ENCODE assay signal across 8 cellular contexts in genomic region chr14:22556990-22557623, GRCh38. TPM values are rescaled to one million over a fixed set of nuclear protein-coding genes. Genes with fewer than 3 reads are reported as not detected.
DNase-seq lines count a peak whose midpoint lies in the region; ATAC-seq and TF ChIP-seq lines count a peak whose summit lies in the region.

No MANE protein-coding gene starts in this region.

- no peaks in the 10 kb centered on the region for H3K27me3 ChIP-seq in lower lobe of right lung (ENCODE audit: low read depth)

- no peaks in the 10 kb centered on the region for H3K36me3 ChIP-seq in lower lobe of right lung

- peak; percentile 98 for TF ChIP-seq CTCF in lower lobe of right lung (IDR thresholded peaks at IDR 0.05)

- ATAC-seq in HG03175 (IDR thresholded peaks at IDR 0.05; ENCODE audit: unreplicated experiment) (peak; percentile 26), lower lobe of right lung (peak; percentile 80 to 82)

- in situ Hi-C loops in ACHN (cut with HindIII; ENCODE audit: low pct_ligation_motif_present, low pct_unique_long_range_greater_than_20kb, low sequenced_read_pairs): no loop called here

- H3K4me1 ChIP-seq in lower lobe of right lung: peaks cover 65% of the 10 kb centered on the region

- H3K9me3 ChIP-seq in lower lobe of right lung: no peaks in the 10 kb centered on the region

- DNase-seq in ACHN (peak; percentile 69), NCI-H526 treated with DMSO at 0.1 percent for 48 hours (lab: John Stamatoyannopoulos, UW) (peak; percentile 40), dermis microvascular lymphatic vessel endothelial cell (ENCODE audit: low read depth in 2 of 2) (peak; percentile 57 to 79), lower lobe of right lung (peak; percentile 90)
- DNase-seq in activated CD4-positive, alpha-beta T cell treated with anti-CD3 and anti-CD28 coated beads, Interleukin-2, amount 50 U/mL, for 48 hours: peak; percentile 95 to 96
- DNase-seq in stimulated activated CD4-positive, alpha-beta T cell treated with anti-CD3 and anti-CD28 coated beads, Interleukin-4, amount 100 ng/mL, for 48 hours (ENCODE audit: low read depth in 2 of 2): peak; percentile 91 to 97

- intact Hi-C loops in lower lobe of right lung (cut with DNase I): no loop called here

- peak overlapping the region; percentile 43 for H3K4me3 ChIP-seq in lower lobe of right lung

- peak overlapping the region; percentile 82 for H3K27ac ChIP-seq in lower lobe of right lung

- TF ChIP-seq POLR2A in GM18526 (IDR thresholded peaks at IDR 0.05; ENCODE audit: extremely low read depth, insufficient read length): peak; percentile 35

RNA-seq across cellular contexts. Expression of gene DAD1, which starts 31.9 kb away (rescaled TPM):
- 301 and 362 TPM in 2 replicates for total RNA-seq in dermis microvascular lymphatic vessel endothelial cell
- 162 TPM for total RNA-seq in lower lobe of right lung

RNA-seq across cellular contexts. Expression of gene ABHD4, which starts 41.0 kb away (rescaled TPM):
- total RNA-seq in dermis microvascular lymphatic vessel endothelial cell (5.4 and 9.6 TPM in 2 replicates), lower lobe of right lung (28.5 TPM)

Comparison
In these comparisons a context has a peak if more than half of its experiments do, and no peak if none do; other contexts are left out.
1. Peak in every context shown above with its lines: DNase-seq, ATAC-seq, H3K4me3 ChIP-seq and H3K27ac ChIP-seq.
2. DNase-seq: peak in every context shown above with its lines; median percentile 96 in activated CD4-positive, alpha-beta T cell treated with anti-CD3 and anti-CD28 coated beads, Interleukin-2, amount 50 U/mL, for 48 hours; 94 in stimulated activated CD4-positive, alpha-beta T cell treated with anti-CD3 and anti-CD28 coated beads, Interleukin-4, amount 100 ng/mL, for 48 hours; 90 in lower lobe of right lung; 69 in ACHN; 68 in dermis microvascular lymphatic vessel endothelial cell; 40 in NCI-H526 treated with DMSO at 0.1 percent for 48 hours.